In the genomic region with DNA sequence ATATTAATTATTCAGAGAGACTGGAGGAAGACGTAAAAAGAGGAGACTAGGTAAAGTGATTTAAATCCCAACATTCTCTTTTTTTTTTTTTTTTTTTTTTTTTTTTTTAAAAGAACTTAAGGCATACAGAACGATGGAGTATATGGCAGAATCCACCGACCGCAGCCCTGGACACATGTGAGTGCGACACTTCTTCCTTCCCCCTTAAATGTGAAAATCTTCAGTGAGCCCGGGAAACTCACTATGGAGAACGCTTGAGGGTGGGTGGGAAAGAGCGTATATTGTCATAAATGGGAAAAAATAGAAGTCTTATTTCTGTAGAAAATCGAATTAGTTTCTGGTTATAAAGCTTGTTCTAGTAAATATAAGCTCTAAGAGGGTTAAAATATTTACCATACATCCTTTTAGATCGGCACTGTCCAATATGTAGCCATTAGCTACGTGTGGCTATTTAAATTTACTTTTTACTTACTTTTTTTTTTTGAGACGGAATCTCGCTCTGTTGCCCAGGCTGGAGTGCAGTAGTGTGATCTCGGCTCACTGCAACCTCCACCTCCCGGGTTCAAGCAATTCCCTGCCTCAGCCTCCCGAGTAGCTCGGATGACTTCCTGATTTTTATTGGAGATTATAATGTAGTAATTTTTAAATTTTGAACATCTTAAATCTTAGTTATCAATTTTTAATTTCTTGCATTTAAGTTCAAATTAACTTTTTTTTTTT, we compare ENCODE assay signal across 8 cellular contexts. TPM values are rescaled to one million over a fixed set of nuclear protein-coding genes. Genes with fewer than 3 reads are reported as not detected.
DNase-seq lines count a peak whose midpoint lies in the region; ATAC-seq and TF ChIP-seq lines count a peak whose summit lies in the region.

No MANE protein-coding gene starts in this region.

- H3K27ac Mint-ChIP-seq in T-helper 17 cell = peak overlapping the region; percentile 89
- peak overlapping the region; percentile 77 to 98 (median 91) for H3K27ac Mint-ChIP-seq in naive thymus-derived CD8-positive, alpha-beta T cell

- peak; percentile 52 for DNase-seq in ELR (ENCODE audit: low read depth)
- no peak for DNase-seq in T-helper 17 cell
- no peak for DNase-seq in naive thymus-derived CD8-positive, alpha-beta T cell
- DNase-seq in GM13977 (ENCODE audit: low spot score) = no peak
- DNase-seq in COLO829 (ENCODE audit: low spot score) = no peak

- H3K4me1 Mint-ChIP-seq in T-helper 17 cell = peaks cover 14% of the 10 kb centered on the region
- peaks cover 5 to 41% (median 38%) of the 10 kb centered on the region in 4 donors for H3K4me1 Mint-ChIP-seq in naive thymus-derived CD8-positive, alpha-beta T cell

- H3K9me3 ChIP-seq in T-helper 17 cell (ENCODE audit: control insufficient read depth, low read length, poor library complexity, severe bottlenecking) = no peaks in the 10 kb centered on the region

- peaks cover 0 to 2% (median 0%) of the 10 kb centered on the region in 9 donors for H3K9me3 Mint-ChIP-seq in naive thymus-derived CD8-positive, alpha-beta T cell

- peaks cover 8% of the 10 kb centered on the region for H3K27me3 Mint-ChIP-seq in T-helper 17 cell
- peaks cover 0 to 5% (median 1%) of the 10 kb centered on the region in 5 donors for H3K27me3 Mint-ChIP-seq in naive thymus-derived CD8-positive, alpha-beta T cell

- POLR2A ChIA-PET in naive thymus-derived CD8-positive, alpha-beta T cell (lab: Charles Lee) = interaction anchor here (0.7 kb wide), 2 partner anchors 18 to 663 kb away, joined by 3 to 4 read pairs; no protein-coding TSS in a partner anchor

- H3K4me3 Mint-ChIP-seq in T-helper 17 cell = peak overlapping the region; percentile 94
- peak overlapping the region; percentile 85 to 95 (median 93) for H3K4me3 Mint-ChIP-seq in naive thymus-derived CD8-positive, alpha-beta T cell

- H3K36me3 Mint-ChIP-seq in T-helper 17 cell (ENCODE audit: low read depth) = no peaks in the 10 kb centered on the region
- H3K36me3 Mint-ChIP-seq in naive thymus-derived CD8-positive, alpha-beta T cell = peaks cover 0 to 20% (median 8%) of the 10 kb centered on the region in 3 donors

- in situ Hi-C loops in GM13977 (cut with MboI; ENCODE audit: low pct_unique_long_range_greater_than_20kb, low sequenced_read_pairs, unreplicated experiment) = no loop called here

- no peak for TF ChIP-seq CTCF in GM13977 (IDR thresholded peaks at IDR 0.05; ENCODE audit: extremely low read depth, insufficient read depth, missing control alignments)

- ATAC-seq in HG03460 (IDR thresholded peaks at IDR 0.05; ENCODE audit: unreplicated experiment) = peak; percentile 17
- no peak for ATAC-seq in T-helper 17 cell
- peak; percentile 49 for ATAC-seq in esophagus mucosa
- ATAC-seq in naive thymus-derived CD8-positive, alpha-beta T cell = no peak
- ATAC-seq in GM21576 (IDR thresholded peaks at IDR 0.05; ENCODE audit: unreplicated experiment) = no peak

RNA-seq across cellular contexts. Expression of a gene that starts 0.9 kb away (rescaled TPM):
- total RNA-seq in T-helper 17 cell (10 to 100 TPM; 45.0 to 46.2 TPM), esophagus mucosa (35.3 TPM)
- total RNA-seq in naive thymus-derived CD8-positive, alpha-beta T cell = 10 to 100 TPM; 40.1 to 41.5 TPM
- 10 to 100 TPM; 38.1 to 40.6 (median 39.6) TPM for polyA plus RNA-seq in naive thymus-derived CD8-positive, alpha-beta T cell

Comparison
In these comparisons a context has a peak if more than half of its experiments do, and no peak if none do; other contexts are left out.
1. ATAC-seq: peak in HG03460 (single experiment) and esophagus mucosa (single experiment); none in T-helper 17 cell (single experiment), naive thymus-derived CD8-positive, alpha-beta T cell (0 of 2) and GM21576 (single experiment).